In genomic region chr20:32206383-32207210, GRCh38 we compare ENCODE assay signal across 8 cellular contexts.
DNase-seq lines count a peak whose midpoint lies in the region; ATAC-seq and TF ChIP-seq lines count a peak whose summit lies in the region.

No MANE protein-coding gene starts in this region.

- no peaks in the 10 kb centered on the region for H3K27me3 ChIP-seq in DOHH2 (ENCODE audit: control insufficient read depth, low read length)
- H3K27me3 ChIP-seq in RWPE2 (ENCODE audit: insufficient read depth, poor library complexity, severe bottlenecking), result no peaks in the 10 kb centered on the region
- H3K27me3 ChIP-seq in endocrine pancreas (ENCODE audit: control insufficient read depth, insufficient read depth, low read length), result no peaks in the 10 kb centered on the region
- H3K27me3 ChIP-seq in neutrophil, result no peaks in the 10 kb centered on the region

- H3K9me2 ChIP-seq in DOHH2 (replicated peaks; ENCODE audit: control insufficient read depth, low read length), result no peaks in the 10 kb centered on the region

- H3K27ac ChIP-seq in DOHH2 (ENCODE audit: low read depth, low read length) (peak overlapping the region; percentile 69), RWPE2 (ENCODE audit: poor library complexity, severe bottlenecking) (peak overlapping the region; percentile 86), neutrophil (peak overlapping the region; percentile 87)

- H4K20me1 ChIP-seq in DOHH2 (ENCODE audit: control insufficient read depth, insufficient read depth, low read depth, low read length), result peaks cover 34% of the 10 kb centered on the region

- no peak for ATAC-seq in RWPE2 (ENCODE audit: low read depth)
- ATAC-seq in HG02642 (IDR thresholded peaks at IDR 0.05; ENCODE audit: poor library complexity, unreplicated experiment), result no peak
- no peak for ATAC-seq in GM21526 (IDR thresholded peaks at IDR 0.05; ENCODE audit: low FRiP score, unreplicated experiment)
- ATAC-seq in GM21825 (IDR thresholded peaks at IDR 0.05; ENCODE audit: unreplicated experiment), result no peak

- peak overlapping the region; percentile 100 for H3K4me2 ChIP-seq in DOHH2 (ENCODE audit: low read length)

- DNase-seq in RWPE2 (ENCODE audit: low spot score) (peak; percentile 65), midbrain (lab: John Stamatoyannopoulos, UW) (no peak)

- peaks cover 54% of the 10 kb centered on the region for H3K4me1 ChIP-seq in DOHH2 (ENCODE audit: control insufficient read depth, low read length)
- peaks cover 50% of the 10 kb centered on the region for H3K4me1 ChIP-seq in RWPE2 (ENCODE audit: insufficient read depth, poor library complexity, severe bottlenecking)
- H3K4me1 ChIP-seq in endocrine pancreas (ENCODE audit: control insufficient read depth, insufficient read depth, low read length), result peaks cover 22% of the 10 kb centered on the region
- H3K4me1 ChIP-seq in neutrophil (ENCODE audit: control insufficient read depth in 1 of 2, insufficient read depth in 1 of 2, low read depth in 1 of 2, low read length in 1 of 2), result peaks cover 85% of the 10 kb centered on the region in 2 experiments

- H3K79me2 ChIP-seq in DOHH2 (ENCODE audit: control insufficient read depth, low read length), result peaks cover 96% of the 10 kb centered on the region

- H3K4me3 ChIP-seq in DOHH2 (ENCODE audit: low read length) (peak overlapping the region; percentile 98), RWPE2 (ENCODE audit: severe bottlenecking) (peak overlapping the region; percentile 97), endocrine pancreas (ENCODE audit: control insufficient read depth, insufficient read depth, low read length) (peak overlapping the region; percentile 64), neutrophil (ENCODE audit: low read depth in 1 of 2, low read length in 1 of 2) (peak overlapping the region; percentile 86 to 89)

- TF ChIP-seq CTCF in DOHH2 (IDR thresholded peaks at IDR 0.05; ENCODE audit: low read depth, low read length, poor library complexity, severe bottlenecking), result no peak
- TF ChIP-seq CTCF in RWPE2 (IDR thresholded peaks at IDR 0.05; ENCODE audit: poor library complexity, severe bottlenecking), result no peak
- no peak for TF ChIP-seq CTCF in neutrophil (IDR thresholded peaks at IDR 0.05)

- H3K9ac ChIP-seq in endocrine pancreas (ENCODE audit: control insufficient read depth, insufficient read depth, low read length), result peak overlapping the region; percentile 61

- H3F3A ChIP-seq in DOHH2 (ENCODE audit: control insufficient read depth, insufficient read depth), result peaks cover 3% of the 10 kb centered on the region; the same call in 1 of the 2 replicates

- H3K36me3 ChIP-seq in DOHH2 (ENCODE audit: control insufficient read depth, low read length) (peaks cover 88% of the 10 kb centered on the region), RWPE2 (ENCODE audit: low read depth) (peaks cover 56% of the 10 kb centered on the region), endocrine pancreas (ENCODE audit: control insufficient read depth, insufficient read depth, low read length) (no peaks in the 10 kb centered on the region), neutrophil (peaks cover 8% of the 10 kb centered on the region)

- H3K9me3 ChIP-seq in DOHH2 (ENCODE audit: control insufficient read depth, insufficient read depth, low read length), result no peaks in the 10 kb centered on the region
- H3K9me3 ChIP-seq in RWPE2 (ENCODE audit: severe bottlenecking), result no peaks in the 10 kb centered on the region
- H3K9me3 ChIP-seq in endocrine pancreas (ENCODE audit: control insufficient read depth, low read length), result no peaks in the 10 kb centered on the region
- no peaks in the 10 kb centered on the region for H3K9me3 ChIP-seq in neutrophil
